In genomic region chr20:52246366-52246765, GRCh38 we compare ENCODE assay signal across 27 cellular contexts. TPM values are rescaled to one million over a fixed set of nuclear protein-coding genes. Genes with fewer than 3 reads are reported as not detected.
DNase-seq lines count a peak whose midpoint lies in the region; ATAC-seq, FAIRE-seq and TF ChIP-seq lines count a peak whose summit lies in the region.
"Had no signal": no experiment of that assay in that cellular context is flagged by ENCODE, and none has a peak within 500 bp of the region (broad histone marks: within the 10 kb centered on the region; RNA-seq: fewer than 3 reads in every experiment).

No MANE protein-coding gene starts in this region.

- no peak overlapping the region for H3K4me2 ChIP-seq in neural cell (ENCODE audit: low read length)
- H3K4me2 ChIP-seq: BLaER1 had no signal

- peak; percentile 82 for TF ChIP-seq EP300 in neural cell (conservative IDR thresholded peaks at IDR 0.05; ENCODE audit: poor library complexity, severe bottlenecking)

- no peaks in the 10 kb centered on the region for H3K9me2 ChIP-seq in neural cell (ENCODE audit: insufficient read depth, low read length)

- ATAC-seq in HG03378 (IDR thresholded peaks at IDR 0.05; ENCODE audit: unreplicated experiment) (no peak), T-helper 17 cell (no peak)
- ATAC-seq: GM12878 had no signal

- FAIRE-seq in GM19239 (lab: Jason Lieb, UNC) (peak; percentile 74), HTR-8/SVneo (lab: Jason Lieb, UNC) (peak; percentile 52)
- FAIRE-seq: A204.1, GM12892, GM18507 had no signal

- H3K4me3 Mint-ChIP-seq in T-helper 17 cell = no peak overlapping the region
- H3K4me3 Mint-ChIP-seq: CD14-positive monocyte; CD4-positive, alpha-beta memory T cell; CD4-positive, CD25-positive, alpha-beta regulatory T cell; CD8-positive, alpha-beta memory T cell had no signal

- H3K27me3 ChIP-seq in neural cell (ENCODE audit: insufficient read depth, low read depth, low read length) = no peaks in the 10 kb centered on the region
- H3K27me3 ChIP-seq: BE2C, BLaER1 had no signal

- peaks cover 7% of the 10 kb centered on the region for H3K27me3 Mint-ChIP-seq in T-helper 17 cell
- H3K27me3 Mint-ChIP-seq: CD4-positive, alpha-beta memory T cell had no signal

- H3K27ac ChIP-seq in neural cell (ENCODE audit: low read length) = no peak overlapping the region
- H3K27ac ChIP-seq: BLaER1 had no signal

- peaks cover 3% of the 10 kb centered on the region for H3K4me1 Mint-ChIP-seq in T-helper 17 cell
- H3K4me1 Mint-ChIP-seq: CD4-positive, alpha-beta memory T cell; CD8-positive, alpha-beta memory T cell had no signal

- no peak overlapping the region for H2AFZ ChIP-seq in neural cell (ENCODE audit: low read depth, low read length)

- DNase-seq in GM19239 (ENCODE audit: insufficient read length, low spot score) (no peak), HTR-8/SVneo (ENCODE audit: insufficient read length, low spot score) (no peak), T-helper 17 cell (no peak), MV-4-11 (lab: John Stamatoyannopoulos, UW) (no peak)
- DNase-seq: 8988T; ACHN; BE2C; C1 segment of cervical spinal cord; CD4-positive, alpha-beta memory T cell; CD4-positive, CD25-positive, alpha-beta regulatory T cell; CD8-positive, alpha-beta memory T cell; COR-L47; DMS 273 treated with DMSO at 0.1 percent for 48 hours; DMS153; DMS53; DMS79; DND-41; EL; GDM1 had no signal

- H3F3A ChIP-seq in neural cell (ENCODE audit: insufficient read depth, low read length, poor library complexity, severe bottlenecking) = no peaks in the 10 kb centered on the region

- H3K9me3 ChIP-seq in neural cell (ENCODE audit: low read length) = no peaks in the 10 kb centered on the region
- H3K9me3 ChIP-seq in T-helper 17 cell (ENCODE audit: control insufficient read depth, low read length, poor library complexity, severe bottlenecking) = no peaks in the 10 kb centered on the region

- no peak overlapping the region for H3K27ac Mint-ChIP-seq in T-helper 17 cell
- H3K27ac Mint-ChIP-seq: CD14-positive monocyte; CD4-positive, CD25-positive, alpha-beta regulatory T cell; CD8-positive, alpha-beta memory T cell had no signal

- no peak overlapping the region for H3K4me3 ChIP-seq in neural cell (ENCODE audit: low read length)
- H3K4me3 ChIP-seq: BLaER1, GM12878 had no signal

- TF ChIP-seq RAD21 in neural cell (conservative IDR thresholded peaks at IDR 0.05) = no peak

- no peaks in the 10 kb centered on the region for H3K36me3 ChIP-seq in neural cell (ENCODE audit: insufficient read depth, low read length)
- H3K36me3 ChIP-seq: BE2C, BLaER1 had no signal

- no peaks in the 10 kb centered on the region for H3K36me3 Mint-ChIP-seq in T-helper 17 cell (ENCODE audit: low read depth)
- H3K36me3 Mint-ChIP-seq: CD14-positive monocyte; CD4-positive, alpha-beta memory T cell; CD4-positive, CD25-positive, alpha-beta regulatory T cell; CD8-positive, alpha-beta memory T cell had no signal

- H3K79me2 ChIP-seq in neural cell (replicated peaks; ENCODE audit: insufficient read depth, low read length) = no peaks in the 10 kb centered on the region

- no peak overlapping the region for H3K9ac ChIP-seq in neural cell (ENCODE audit: low read length)
- H3K9ac ChIP-seq: BLaER1 had no signal

- H4K20me1 ChIP-seq in neural cell (ENCODE audit: insufficient read depth) = no peaks in the 10 kb centered on the region
- H4K20me1 ChIP-seq: BLaER1 had no signal

- TF ChIP-seq CTCF in neural cell (IDR thresholded peaks at IDR 0.05; ENCODE audit: poor library complexity, severe bottlenecking) = no peak

TF ChIP-seq in neural cell, 6 proteins besides CTCF, POLR2A, EP300 and RAD21:
- no peak for TF ChIP-seq EZH2 (IDR thresholded peaks at IDR 0.05; ENCODE audit: borderline replicate concordance, insufficient read depth, low read length, poor library complexity, severe bottlenecking)
- TF ChIP-seq REST (IDR thresholded peaks at IDR 0.05; ENCODE audit: borderline replicate concordance) = no peak
- TF ChIP-seq POLR2AphosphoS5 (IDR thresholded peaks at IDR 0.05) = peak; percentile 86

RNA-seq across cellular contexts. Expression of gene ZFP64, which starts 54.8 kb away (rescaled TPM):
- polyA plus RNA-seq in neural cell = 4.7 and 5.1 TPM in 2 replicates
- 16.1 and 19.5 TPM in 2 replicates for polyA minus RNA-seq in neural cell
- total RNA-seq in T-helper 17 cell = 1 to 10 TPM; 7.5 to 9.8 TPM
